8 cellular contexts compared by ENCODE assay signal in genomic region chr10:93657757-93658156, GRCh38. TPM values are rescaled to one million over a fixed set of nuclear protein-coding genes. Genes with fewer than 3 reads are reported as not detected.
"Had no signal": no experiment of that assay in that cellular context is flagged by ENCODE, and none has a peak within 500 bp of the region (broad histone marks: within the 10 kb centered on the region; RNA-seq: fewer than 3 reads in every experiment).

No MANE protein-coding gene starts in this region.

- H3K4me2 ChIP-seq: GM23338 had no signal

- FAIRE-seq: H1, H54, HTR-8/SVneo had no signal

- DNase-seq: H9, HCEC 1CT had no signal

- H2AFZ ChIP-seq: GM23338 had no signal

- ATAC-seq: GM23338 had no signal

- H3K4me3 ChIP-seq: GM23338 had no signal

RNA-seq across cellular contexts. Expression of gene PDE6C, which starts 45.4 kb away (rescaled TPM):
- total RNA-seq: GM23338, H1, H9, HT-29 had no signal
- polyA plus RNA-seq: H1, IgD-negative memory B cell had no signal

RNA-seq across cellular contexts. Expression of gene RBP4, which starts 56.7 kb away (rescaled TPM):
- total RNA-seq: H9 had no signal
- polyA plus RNA-seq: IgD-negative memory B cell had no signal
